ENCODE assay signal across 17 cellular contexts in the genomic region with DNA sequence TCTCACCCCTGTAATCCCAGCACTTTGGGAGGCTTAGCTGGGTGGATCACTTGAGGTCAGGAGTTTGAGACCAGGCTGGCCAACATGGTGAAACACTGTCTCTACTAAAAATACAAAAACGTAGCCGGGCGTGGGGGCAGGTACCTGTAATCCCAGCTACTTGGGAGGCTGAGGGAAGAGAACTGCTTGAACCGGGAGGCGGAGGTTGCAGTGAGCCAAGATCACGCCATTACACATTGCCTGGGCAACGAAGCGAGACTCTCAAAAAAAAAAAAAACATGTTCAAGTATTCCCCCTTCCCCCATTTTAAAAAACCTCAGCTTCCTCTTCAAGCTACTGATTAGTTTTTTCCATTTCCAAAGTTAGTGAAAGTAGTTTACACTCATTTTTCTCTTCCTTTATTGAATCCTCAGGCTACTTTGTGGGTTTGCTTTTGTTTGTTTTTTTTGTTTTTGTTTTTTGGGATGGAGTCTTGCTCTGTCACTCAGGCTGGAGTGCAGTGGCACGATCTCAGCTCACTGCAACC. TPM values are rescaled to one million over a fixed set of nuclear protein-coding genes. Genes with fewer than 3 reads are reported as not detected.
DNase-seq lines count a peak whose midpoint lies in the region; ATAC-seq and TF ChIP-seq lines count a peak whose summit lies in the region.
"Not testable (repeated sequence)": the region's sequence is repeated elsewhere in the genome, so short reads cannot be mapped to it uniquely, and the experiment has no call there.
"Had no signal": no experiment of that assay in that cellular context is flagged by ENCODE, and none has a peak within 500 bp of the region (broad histone marks: within the 10 kb centered on the region; RNA-seq: fewer than 3 reads in every experiment).

No MANE protein-coding gene starts in this region.

- not testable (repeated sequence) for H3K36me3 ChIP-seq in trophoblast cell (ENCODE audit: control insufficient read depth in 1 of 2, insufficient read depth in 2 of 2, low read length in 2 of 2)
- H3K36me3 ChIP-seq in upper lobe of right lung, result peaks cover 13% of the 10 kb centered on the region

- not testable (repeated sequence) for H2BK5ac ChIP-seq in trophoblast cell (ENCODE audit: low read depth, low read length, poor library complexity)

- CTCF ChIA-PET in activated CD4-positive, alpha-beta T cell treated with anti-CD3 and anti-CD28 coated beads, Interleukin-2, amount 10 ng/mL, durations not matched to agents 7 days and 5 days (lab: Charles Lee), result interaction anchor here (0.6 to 2.1 kb wide), 10 partner anchors 11 to 371 kb away, joined by 3 to 8 read pairs (median 4); no protein-coding TSS in a partner anchor

- WGBS in trophoblast cell (ENCODE audit: extremely low coverage, insufficient coverage, insufficient read length), result no CpG with 5 or more reads among the region's 9 CpGs

- TF ChIP-seq CTCF in upper lobe of right lung (IDR thresholded peaks at IDR 0.05), result not testable (repeated sequence)

- not testable (repeated sequence) for H3K36me3 Mint-ChIP-seq in IgD-negative memory B cell
- H3K36me3 Mint-ChIP-seq in T-helper 1 cell treated with Interleukin-12 subunit alpha and Interleukin-12 subunit beta and Interleukin-4 antibody, amounts not matched to agents 30 μg/mL and 1 μg/mL, for 36 hours (ENCODE audit: low read depth), result peaks cover 12% of the 10 kb centered on the region
- H3K36me3 Mint-ChIP-seq in activated CD4-positive, alpha-beta T cell treated with anti-CD3 and anti-CD28 coated beads, Interleukin-2, amount 10 ng/mL, durations not matched to agents 7 days and 5 days (ENCODE audit: low read depth), result peaks cover 17% of the 10 kb centered on the region
- peaks cover 15% of the 10 kb centered on the region for H3K36me3 Mint-ChIP-seq in activated naive CD8-positive, alpha-beta T cell treated with anti-CD3 and anti-CD28 coated beads, Interleukin-2, amount 50 U/mL, for 24 hours (ENCODE audit: low read depth)

- peaks cover 29 to 36% (median 32%) of the 10 kb centered on the region in 3 donors for H3K4me1 Mint-ChIP-seq in IgD-negative memory B cell
- peaks cover 33% of the 10 kb centered on the region for H3K4me1 Mint-ChIP-seq in T-helper 1 cell treated with Interleukin-12 subunit alpha and Interleukin-12 subunit beta and Interleukin-4 antibody, amounts not matched to agents 30 μg/mL and 1 μg/mL, for 36 hours (ENCODE audit: low read depth)
- H3K4me1 Mint-ChIP-seq in activated CD4-positive, alpha-beta T cell treated with anti-CD3 and anti-CD28 coated beads, Interleukin-2, amount 10 ng/mL, durations not matched to agents 7 days and 5 days, result peaks cover 45% of the 10 kb centered on the region
- H3K4me1 Mint-ChIP-seq in activated naive CD8-positive, alpha-beta T cell treated with anti-CD3 and anti-CD28 coated beads, Interleukin-2, amount 50 U/mL, for 24 hours, result peaks cover 70% of the 10 kb centered on the region

- H3K9me3 ChIP-seq in trophoblast cell (ENCODE audit: insufficient read depth, low read depth, low read length); upper lobe of right lung: not testable (repeated sequence)

- POLR2A ChIA-PET in activated CD4-positive, alpha-beta T cell treated with anti-CD3 and anti-CD28 coated beads, Interleukin-2, amount 10 ng/mL, durations not matched to agents 7 days and 5 days (lab: Charles Lee), result not testable (repeated sequence)

- peak overlapping the region in 2 of 3 donors; percentile 79 to 84 for H3K27ac Mint-ChIP-seq in IgD-negative memory B cell
- peak overlapping the region; percentile 85 for H3K27ac Mint-ChIP-seq in T-helper 1 cell treated with Interleukin-12 subunit alpha and Interleukin-12 subunit beta and Interleukin-4 antibody, amounts not matched to agents 30 μg/mL and 1 μg/mL, for 36 hours
- peak overlapping the region; percentile 47 for H3K27ac Mint-ChIP-seq in activated CD4-positive, alpha-beta T cell treated with anti-CD3 and anti-CD28 coated beads, Interleukin-2, amount 10 ng/mL, durations not matched to agents 7 days and 5 days
- H3K27ac Mint-ChIP-seq in activated naive CD8-positive, alpha-beta T cell treated with anti-CD3 and anti-CD28 coated beads, Interleukin-2, amount 50 U/mL, for 24 hours, result peak overlapping the region; percentile 81

- not testable (repeated sequence) for H3K79me2 ChIP-seq in trophoblast cell (ENCODE audit: control insufficient read depth, insufficient read depth, low read length, poor library complexity)

- H3K18ac ChIP-seq in trophoblast cell (ENCODE audit: low read length), result not testable (repeated sequence)

- not testable (repeated sequence) for H3K9ac ChIP-seq in trophoblast cell (ENCODE audit: low read length)

- H3K4me2 ChIP-seq in trophoblast cell (ENCODE audit: low read length), result not testable (repeated sequence)

- H3K23ac ChIP-seq in trophoblast cell (ENCODE audit: low read length), result not testable (repeated sequence)

- not testable (repeated sequence) for H3K4me3 ChIP-seq in trophoblast cell (ENCODE audit: low read depth, low read length); upper lobe of right lung

- peak overlapping the region; percentile 47 for H4K8ac ChIP-seq in trophoblast cell (ENCODE audit: low read depth, low read length)

- not testable (repeated sequence) for H3K14ac ChIP-seq in trophoblast cell (ENCODE audit: low read length)

- H3K4me1 ChIP-seq in trophoblast cell (ENCODE audit: control insufficient read depth in 1 of 2, insufficient read depth in 2 of 2, low read length in 2 of 2), result peaks cover 6 to 21% of the 10 kb centered on the region in 2 experiments
- not testable (repeated sequence) for H3K4me1 ChIP-seq in upper lobe of right lung

- not testable (repeated sequence) for H3K27me3 ChIP-seq in trophoblast cell (ENCODE audit: insufficient read depth, low read length); upper lobe of right lung

- H3K27ac ChIP-seq in trophoblast cell (ENCODE audit: low read depth, low read length); upper lobe of right lung: not testable (repeated sequence)

- not testable (repeated sequence) for H2BK120ac ChIP-seq in trophoblast cell (ENCODE audit: insufficient read depth, low read length, poor library complexity)

- not testable (repeated sequence) for H3K9me3 Mint-ChIP-seq in IgD-negative memory B cell; T-helper 1 cell treated with Interleukin-12 subunit alpha and Interleukin-12 subunit beta and Interleukin-4 antibody, amounts not matched to agents 30 μg/mL and 1 μg/mL, for 36 hours; activated CD4-positive, alpha-beta T cell treated with anti-CD3 and anti-CD28 coated beads, Interleukin-2, amount 10 ng/mL, durations not matched to agents 7 days and 5 days; activated naive CD8-positive, alpha-beta T cell treated with anti-CD3 and anti-CD28 coated beads, Interleukin-2, amount 50 U/mL, for 24 hours

- peak; percentile 7 for ATAC-seq in activated naive CD8-positive, alpha-beta T cell treated with anti-CD3 and anti-CD28 coated beads, Interleukin-2, amount 50 U/mL, for 24 hours
- peak; percentile 22 for ATAC-seq in upper lobe of right lung

- not testable (repeated sequence) for H4K12ac ChIP-seq in trophoblast cell (ENCODE audit: low read depth, low read length)

- H2AFZ ChIP-seq in trophoblast cell (ENCODE audit: insufficient read depth, low read length, poor library complexity), result not testable (repeated sequence)

- not testable (repeated sequence) for H3K4ac ChIP-seq in trophoblast cell (ENCODE audit: low read depth, low read length)

- not testable (repeated sequence) for H3K79me1 ChIP-seq in trophoblast cell (ENCODE audit: low read length)

- H3K4me3 Mint-ChIP-seq in IgD-negative memory B cell, result peak overlapping the region in 2 of 4 donors; percentile 74 to 78
- H3K4me3 Mint-ChIP-seq in T-helper 1 cell treated with Interleukin-12 subunit alpha and Interleukin-12 subunit beta and Interleukin-4 antibody, amounts not matched to agents 30 μg/mL and 1 μg/mL, for 36 hours, result peak overlapping the region; percentile 30
- not testable (repeated sequence) for H3K4me3 Mint-ChIP-seq in activated CD4-positive, alpha-beta T cell treated with anti-CD3 and anti-CD28 coated beads, Interleukin-2, amount 10 ng/mL, durations not matched to agents 7 days and 5 days
- peak overlapping the region; percentile 40 for H3K4me3 Mint-ChIP-seq in activated naive CD8-positive, alpha-beta T cell treated with anti-CD3 and anti-CD28 coated beads, Interleukin-2, amount 50 U/mL, for 24 hours

- H2BK12ac ChIP-seq in trophoblast cell (ENCODE audit: low read length), result not testable (repeated sequence)

- H3K27me3 Mint-ChIP-seq in IgD-negative memory B cell; T-helper 1 cell treated with Interleukin-12 subunit alpha and Interleukin-12 subunit beta and Interleukin-4 antibody, amounts not matched to agents 30 μg/mL and 1 μg/mL, for 36 hours (ENCODE audit: low read depth); activated CD4-positive, alpha-beta T cell treated with anti-CD3 and anti-CD28 coated beads, Interleukin-2, amount 10 ng/mL, durations not matched to agents 7 days and 5 days; activated naive CD8-positive, alpha-beta T cell treated with anti-CD3 and anti-CD28 coated beads, Interleukin-2, amount 50 U/mL, for 24 hours: not testable (repeated sequence)

- DNase-seq in GDM1 (lab: John Stamatoyannopoulos, UW) (peak; percentile 14), NOMO-1 treated with DMSO at 0.1 percent for 48 hours (lab: John Stamatoyannopoulos, UW; ENCODE audit: unreplicated experiment) (peak; percentile 93), trophoblast cell (peak in 1 of 2 donors; percentile 18)
- not testable (repeated sequence) for DNase-seq in activated CD4-positive, alpha-beta T cell treated with anti-CD3 and anti-CD28 coated beads, Interleukin-2, amount 10 ng/mL, durations not matched to agents 7 days and 5 days; upper lobe of right lung
- peak; percentile 19 for DNase-seq in activated naive CD8-positive, alpha-beta T cell treated with anti-CD3 and anti-CD28 coated beads, Interleukin-2, amount 50 U/mL, for 24 hours

- intact Hi-C loops in upper lobe of right lung (cut with DNase I), result not testable (repeated sequence)

- H4K91ac ChIP-seq in trophoblast cell (ENCODE audit: low read depth, low read length), result not testable (repeated sequence)

- H2AK5ac ChIP-seq in trophoblast cell (ENCODE audit: low read length), result not testable (repeated sequence)

RNA-seq across cellular contexts. Expression of gene AMHR2, which starts 6.3 kb away (rescaled TPM):
- polyA plus RNA-seq in IgD-negative memory B cell, result not detected
- not detected for total RNA-seq in activated CD4-positive, alpha-beta T cell treated with anti-CD3 and anti-CD28 coated beads, Interleukin-2, amount 10 ng/mL, durations not matched to agents 7 days and 5 days
- 0.82 and 0.89 TPM in 2 replicates for polyA plus RNA-seq in trophoblast cell (2013)
- 0.46 TPM for total RNA-seq in upper lobe of right lung
- total RNA-seq: activated CD8-positive, alpha-beta memory T cell treated with anti-CD3 and anti-CD28 coated beads for 36 hours; activated T-cell treated with anti-CD3 and anti-CD28 coated beads, Interleukin-2, amount 50 U/mL, for 4 hours; astrocyte; CD8-positive, alpha-beta T cell; frontal cortex; RPMI7951; smooth muscle cell; T-helper 2 cell treated with Interferon-gamma antibody and Interleukin-4, amounts not matched to agents 100 ng/mL and 5 ng/mL, for 36 hours had no signal
- polyA plus RNA-seq: GM23338 had no signal

RNA-seq across cellular contexts. Expression of gene PRR13, which starts 24.2 kb away (rescaled TPM):
- 689 TPM for polyA plus RNA-seq in IgD-negative memory B cell
- total RNA-seq in activated CD4-positive, alpha-beta T cell treated with anti-CD3 and anti-CD28 coated beads, Interleukin-2, amount 10 ng/mL, durations not matched to agents 7 days and 5 days, result 100 to 1,000 TPM; 223 to 229 TPM
- 229 and 234 TPM in 2 replicates for polyA plus RNA-seq in trophoblast cell (2013)
- 172 TPM for total RNA-seq in upper lobe of right lung

RNA-seq across cellular contexts. Expression of gene PCBP2, which starts 34.5 kb away (rescaled TPM):
- 111 TPM for polyA plus RNA-seq in IgD-negative memory B cell
- total RNA-seq in activated CD4-positive, alpha-beta T cell treated with anti-CD3 and anti-CD28 coated beads, Interleukin-2, amount 10 ng/mL, durations not matched to agents 7 days and 5 days, result 100 to 1,000 TPM; 882 to 943 TPM
- polyA plus RNA-seq in trophoblast cell (2013), result 585 and 609 TPM in 2 replicates
- 727 TPM for total RNA-seq in upper lobe of right lung

RNA-seq across cellular contexts. Expression of gene SP1, which starts 37.4 kb away (rescaled TPM):
- 9.1 TPM for polyA plus RNA-seq in IgD-negative memory B cell
- total RNA-seq in activated CD4-positive, alpha-beta T cell treated with anti-CD3 and anti-CD28 coated beads, Interleukin-2, amount 10 ng/mL, durations not matched to agents 7 days and 5 days, result 10 to 100 TPM; 94.8 to 99.3 TPM
- 50.5 and 51.4 TPM in 2 replicates for polyA plus RNA-seq in trophoblast cell (2013)
- 87.7 TPM for total RNA-seq in upper lobe of right lung
